ENCODE assay signal across 13 cellular contexts in genomic region chr11:111557425-111558111, GRCh38. TPM values are rescaled to one million over a fixed set of nuclear protein-coding genes. Genes with fewer than 3 reads are reported as not detected.
DNase-seq lines count a peak whose midpoint lies in the region; ATAC-seq, FAIRE-seq and TF ChIP-seq lines count a peak whose summit lies in the region.
"Had no signal": no experiment of that assay in that cellular context is flagged by ENCODE, and none has a peak within 500 bp of the region (broad histone marks: within the 10 kb centered on the region; RNA-seq: fewer than 3 reads in every experiment).

No MANE protein-coding gene starts in this region.

- peak; percentile 18; the same call in 1 of the 2 replicates for TF ChIP-seq CTCF in IMR-90 (conservative IDR thresholded peaks at IDR 0.05; ENCODE audit: low read depth, low read length)
- no peak for TF ChIP-seq CTCF in mammary epithelial cell (conservative IDR thresholded peaks at IDR 0.05 in 1 of 2, IDR thresholded peaks at IDR 0.05 in 1 of 2; ENCODE audit: extremely low read depth in 1 of 2, insufficient read depth in 1 of 2, low read depth in 1 of 2, low read length in 2 of 2)
- TF ChIP-seq CTCF in left lung (IDR thresholded peaks at IDR 0.05), result no peak

- H2AK5ac ChIP-seq in IMR-90 (ENCODE audit: low read depth, low read length), result peak overlapping the region; percentile 68

- H3K9ac ChIP-seq in IMR-90 (ENCODE audit: low read depth, low read length), result peak overlapping the region; percentile 56
- no peak overlapping the region for H3K9ac ChIP-seq in mammary epithelial cell (ENCODE audit: insufficient read depth, low read length)

- H3K4me3 ChIP-seq in IMR-90 (ENCODE audit: insufficient read depth, low read depth, low read length) (no peak overlapping the region), mammary epithelial cell (replicated peaks in 1 of 3; ENCODE audit: insufficient read depth in 1 of 3, low read depth in 2 of 3, low read length in 3 of 3) (no peak overlapping the region), left lung (no peak overlapping the region)
- H3K4me3 ChIP-seq: cardiac muscle cell, ovary had no signal

- H3K9me3 ChIP-seq in IMR-90 (ENCODE audit: control insufficient read depth, insufficient read depth, low read length) (peaks cover 2% of the 10 kb centered on the region; the same call in 1 of the 2 replicates), mammary epithelial cell (replicated peaks; ENCODE audit: insufficient read depth, low read length) (peaks cover 6% of the 10 kb centered on the region), left lung (peaks cover 0 to 6% of the 10 kb centered on the region in 2 donors)
- H3K9me3 ChIP-seq: ovary had no signal

- in situ Hi-C loops in IMR-90 (cut with MboI; ENCODE audit: low sequenced_read_pairs), result no loop called here
- in situ Hi-C loops in mammary epithelial cell (cut with MboI; ENCODE audit: low sequenced_read_pairs in 2 of 2), result loop anchor here in 1 of 2 donors (25.0 kb wide), 1 partner anchor 270 kb away; the partner anchor contains the start of gene POU2AF3

- DNase-seq in IMR-90 (peak; percentile 99), mammary epithelial cell (peak; percentile 89), left lung (no peak), urothelium cell line (ENCODE audit: low spot score) (peak; percentile 60)
- no peak for DNase-seq in stimulated activated CD4-positive, alpha-beta T cell treated with anti-CD3 and anti-CD28 coated beads, Interleukin-4, amount 100 ng/mL, for 24 hours
- DNase-seq: activated CD8-positive, alpha-beta memory T cell treated with anti-CD3 and anti-CD28 coated beads, Interleukin-2, amount 50 U/mL, for 4 hours; GDM1; ovary; T-cell had no signal

- H4K20me1 ChIP-seq in IMR-90 (ENCODE audit: insufficient read depth, low read length) (peaks cover 3% of the 10 kb centered on the region; the same call in 1 of the 2 replicates), mammary epithelial cell (ENCODE audit: insufficient read depth, low read length) (no peaks in the 10 kb centered on the region)

- peak overlapping the region; percentile 98 for H4K91ac ChIP-seq in IMR-90 (ENCODE audit: insufficient read depth, low read depth, low read length)

- intact Hi-C loops in IMR-90 (cut with micrococcal nuclease), result loop anchor here (1.0 to 2.0 kb wide), 2 partner anchors 17 to 103 kb away; partner anchors contain the start of gene LAYN
- intact Hi-C loops in mammary epithelial cell (cut with micrococcal nuclease), result no loop called here
- intact Hi-C loops in left lung (cut with DNase I), result no loop called here

- peak; percentile 78 for ATAC-seq in IMR-90 (ENCODE audit: low read depth)
- peak; percentile 85 for ATAC-seq in left lung
- no peak for ATAC-seq in GM21528 (IDR thresholded peaks at IDR 0.05; ENCODE audit: low FRiP score, unreplicated experiment)
- ATAC-seq in HG02970 (IDR thresholded peaks at IDR 0.05; ENCODE audit: low FRiP score, unreplicated experiment), result no peak
- no peak for ATAC-seq in HG03175 (IDR thresholded peaks at IDR 0.05; ENCODE audit: unreplicated experiment)
- ATAC-seq: T-cell had no signal

- H3K4me2 ChIP-seq in IMR-90 (ENCODE audit: low read depth, low read length) (peak overlapping the region; percentile 66), mammary epithelial cell (ENCODE audit: insufficient read depth, low read depth, low read length) (no peak overlapping the region)

- H3K79me2 ChIP-seq in mammary epithelial cell (ENCODE audit: insufficient read depth, low read length), result no peaks in the 10 kb centered on the region

- peak overlapping the region; percentile 94 for H3K18ac ChIP-seq in IMR-90 (ENCODE audit: low read depth, low read length)

- POLR2A ChIA-PET in IMR-90 (lab: Charles Lee; ENCODE audit: unreplicated experiment), result no interaction called here

- FAIRE-seq in urothelium cell line (lab: Jason Lieb, UNC), result peak; percentile 58

- peak overlapping the region; percentile 92 for H3K4ac ChIP-seq in IMR-90 (ENCODE audit: low read depth, low read length)

- dilution Hi-C loops in IMR-90 (cut with HindIII; ENCODE audit: low sequenced_read_pairs, unreplicated experiment), result no loop called here
- dilution Hi-C loops in mammary epithelial cell (cut with HindIII; ENCODE audit: low sequenced_read_pairs), result no loop called here

- peak overlapping the region; percentile 97 for H2BK20ac ChIP-seq in IMR-90 (ENCODE audit: low read depth, low read length)

- peak overlapping the region; percentile 100 for H3K27ac ChIP-seq in IMR-90 (ENCODE audit: insufficient read depth, low read length)
- no peak overlapping the region for H3K27ac ChIP-seq in mammary epithelial cell (ENCODE audit: insufficient read depth, low read depth, low read length)
- H3K27ac ChIP-seq in left lung, result peak overlapping the region; percentile 26 to 79
- H3K27ac ChIP-seq: cardiac muscle cell, ovary had no signal

- peaks cover 12 to 36% of the 10 kb centered on the region in 2 experiments for H3K79me1 ChIP-seq in IMR-90 (ENCODE audit: low read depth in 1 of 2, low read length in 2 of 2)

- H3K9me1 ChIP-seq in IMR-90 (ENCODE audit: insufficient read depth, low read length), result peaks cover 16% of the 10 kb centered on the region

- H3K14ac ChIP-seq in IMR-90 (replicated peaks; ENCODE audit: low read depth, low read length), result peak overlapping the region; percentile 84

- no TSS peak for BruUV-seq in IMR-90 (replicated peaks; lab: Mats Ljungman, UMichigan)
- no TSS peak for BruUV-seq in mammary epithelial cell (replicated peaks; lab: Mats Ljungman, UMichigan)

- H4K8ac ChIP-seq in IMR-90 (ENCODE audit: low read depth in 2 of 2, low read length in 2 of 2), result peak overlapping the region; percentile 51 to 87

- peak overlapping the region; percentile 74 for H2BK15ac ChIP-seq in IMR-90 (ENCODE audit: low read depth, low read length)

- H3K56ac ChIP-seq in IMR-90 (ENCODE audit: extremely low read depth, insufficient read depth, low read length), result peak overlapping the region; percentile 98

- H2BK120ac ChIP-seq in IMR-90 (ENCODE audit: low read depth, low read length), result peak overlapping the region; percentile 97

- TF ChIP-seq RAD21 in IMR-90 (IDR thresholded peaks at IDR 0.05; ENCODE audit: low read length), result no peak; the same call in 1 of the 2 replicates

- H3K4me1 ChIP-seq in IMR-90 (ENCODE audit: control insufficient read depth, insufficient read depth, low read length), result peaks cover 47% of the 10 kb centered on the region
- H3K4me1 ChIP-seq in mammary epithelial cell (ENCODE audit: insufficient read depth, low read length), result peaks cover 39% of the 10 kb centered on the region
- peaks cover 4 to 5% of the 10 kb centered on the region in 2 donors for H3K4me1 ChIP-seq in left lung

- H2BK5ac ChIP-seq in IMR-90 (ENCODE audit: low read depth, low read length, poor library complexity, severe bottlenecking), result peak overlapping the region; percentile 98

- no peak; the same call in 1 of the 2 replicates for TF ChIP-seq POLR2A in IMR-90 (IDR thresholded peaks at IDR 0.05; ENCODE audit: low read depth, low read length)

- H3K36me3 ChIP-seq in IMR-90 (ENCODE audit: control insufficient read depth, insufficient read depth, low read length) (peaks cover 32% of the 10 kb centered on the region), mammary epithelial cell (ENCODE audit: insufficient read depth, low read length) (no peaks in the 10 kb centered on the region), left lung (no peaks in the 10 kb centered on the region)
- H3K36me3 ChIP-seq: cardiac muscle cell, ovary had no signal

- H4K5ac ChIP-seq in IMR-90 (ENCODE audit: low read depth, low read length), result peak overlapping the region; percentile 85

- no CpG with 5 or more reads among the region's 5 CpGs for WGBS in IMR-90 (ENCODE audit: extremely low coverage in 2 of 2, insufficient read length in 1 of 2), 2 experiments
- 94% methylated on average over 5 of the region's 5 CpGs for WGBS in mammary epithelial cell (ENCODE audit: low coverage, missing lambda C conversion rate)

- CTCF ChIA-PET in IMR-90 (lab: Yijun Ruan, JAX), result interaction anchor here (0.6 to 1.6 kb wide), 6 partner anchors 10 to 488 kb away, joined by 3 to 5 read pairs (median 3); no protein-coding TSS in a partner anchor
- CTCF ChIA-PET in mammary epithelial cell (lab: Charles Lee; ENCODE audit: low non-redundant PET), result no interaction called here

- peak overlapping the region; percentile 21 for H2AK9ac ChIP-seq in IMR-90 (replicated peaks; ENCODE audit: low read depth, low read length, poor library complexity)

- no peaks in the 10 kb centered on the region for H3K27me3 ChIP-seq in IMR-90 (ENCODE audit: control insufficient read depth, insufficient read depth, low read length)
- H3K27me3 ChIP-seq in mammary epithelial cell (ENCODE audit: insufficient read depth, low read length), result no peaks in the 10 kb centered on the region
- no peaks in the 10 kb centered on the region for H3K27me3 ChIP-seq in left lung
- H3K27me3 ChIP-seq: cardiac muscle cell, ovary had no signal

- peak overlapping the region; percentile 90 for H3K23ac ChIP-seq in IMR-90 (ENCODE audit: low read depth, low read length)

- H2AFZ ChIP-seq in IMR-90 (replicated peaks; ENCODE audit: low read length, poor library complexity) (no peak overlapping the region), mammary epithelial cell (ENCODE audit: low read depth, low read length) (no peak overlapping the region)

RNA-seq across cellular contexts. Expression of gene LAYN, which starts 17.0 kb away (rescaled TPM):
- 92.5 and 111 TPM in 2 replicates for total RNA-seq in IMR-90 (2012; rRNA removed)
- 95.1 and 118 TPM in 2 replicates for polyA plus RNA-seq in IMR-90 (2012; rRNA removed)
- 61.2 and 104 TPM in 2 replicates for polyA plus RNA-seq in IMR-90 (2012; cell fraction: cytosol; rRNA removed)
- polyA plus RNA-seq in IMR-90 (2012; cell fraction: nucleus; rRNA removed; ENCODE audit: low replicate concordance), result 36.6 and 148 TPM in 2 replicates
- total RNA-seq in mammary epithelial cell, result 10 to 100 TPM in 1 of 2 donors, under 1 TPM in 1; 0.56 to 16.5 TPM
- polyA plus RNA-seq in mammary epithelial cell, result 6.0 TPM
- polyA minus RNA-seq in mammary epithelial cell, result 15.6 TPM
- total RNA-seq in left lung, result 10 to 100 TPM in 1 of 2 donors, 1 to 10 TPM in 1; 9.6 to 19.8 TPM

RNA-seq across cellular contexts. Expression of gene HOATZ, which starts 43.0 kb away (rescaled TPM):
- total RNA-seq in IMR-90 (2012; rRNA removed) (not detected in 2 replicates), mammary epithelial cell (not detected), left lung (1 to 10 TPM in 1 of 2 donors, not detected in 1; 6.9 TPM)
- polyA plus RNA-seq in IMR-90 (2012; rRNA removed) (not detected in 2 replicates), mammary epithelial cell (not detected)
- polyA plus RNA-seq in IMR-90 (2012; cell fraction: cytosol; rRNA removed), result not detected in 2 replicates
- not detected in 2 replicates for polyA plus RNA-seq in IMR-90 (2012; cell fraction: nucleus; rRNA removed; ENCODE audit: low replicate concordance)
- not detected for polyA minus RNA-seq in mammary epithelial cell
- total RNA-seq: cardiac muscle cell, T-cell had no signal
- polyA plus RNA-seq: cardiac muscle cell had no signal

RNA-seq across cellular contexts. Expression of gene SIK2, which starts 44.7 kb away (rescaled TPM):
- total RNA-seq in IMR-90 (2012; rRNA removed) (7.9 and 8.6 TPM in 2 replicates), mammary epithelial cell (10 to 100 TPM; 15.9 to 17.0 TPM), left lung (10 to 100 TPM; 23.3 to 32.3 TPM)
- polyA plus RNA-seq in IMR-90 (2012; rRNA removed) (10.2 and 10.4 TPM in 2 replicates), mammary epithelial cell (13.7 TPM)
- 4.8 and 7.8 TPM in 2 replicates for polyA plus RNA-seq in IMR-90 (2012; cell fraction: cytosol; rRNA removed)
- 16.3 and 21.9 TPM in 2 replicates for polyA plus RNA-seq in IMR-90 (2012; cell fraction: nucleus; rRNA removed; ENCODE audit: low replicate concordance)
- 24.2 TPM for polyA minus RNA-seq in mammary epithelial cell

RNA-seq across cellular contexts. Expression of gene BTG4, which starts 45.4 kb away (rescaled TPM):
- total RNA-seq in IMR-90 (2012; rRNA removed) (not detected in 2 replicates), mammary epithelial cell (not detected), left lung (not detected)
- polyA plus RNA-seq in IMR-90 (2012; rRNA removed) (not detected in 2 replicates), mammary epithelial cell (0.23 TPM)
- not detected in 2 replicates for polyA plus RNA-seq in IMR-90 (2012; cell fraction: cytosol; rRNA removed)
- polyA plus RNA-seq in IMR-90 (2012; cell fraction: nucleus; rRNA removed; ENCODE audit: low replicate concordance), result not detected in 2 replicates
- not detected for polyA minus RNA-seq in mammary epithelial cell
- total RNA-seq: cardiac muscle cell, T-cell had no signal
- polyA plus RNA-seq: cardiac muscle cell, ovary had no signal

Comparison
In these comparisons a context has a peak if more than half of its experiments do, and no peak if none do; other contexts are left out.
1. ATAC-seq: peak in IMR-90 (single experiment) and left lung (single experiment); none in GM21528 (single experiment), HG02970 (single experiment) and HG03175 (single experiment).
2. DNase-seq: peak in IMR-90 (single experiment), mammary epithelial cell (single experiment) and urothelium cell line (single experiment); none in left lung (0 of 2) and stimulated activated CD4-positive, alpha-beta T cell treated with anti-CD3 and anti-CD28 coated beads, Interleukin-4, amount 100 ng/mL, for 24 hours (single experiment).